ENCODE assay signal across 24 cellular contexts in genomic region chr14:85789506-85789905, GRCh38.
"Had no signal": no experiment of that assay in that cellular context is flagged by ENCODE, and none has a peak within 500 bp of the region (broad histone marks: within the 10 kb centered on the region; RNA-seq: fewer than 3 reads in every experiment).

No MANE protein-coding gene starts in this region.

- DNase-seq: activated CD4-positive, alpha-beta memory T cell treated with anti-CD3 and anti-CD28 coated beads for 36 hours; activated CD4-positive, alpha-beta T cell treated with anti-CD3 and anti-CD28 coated beads, Interleukin-2, amount 10 ng/mL, durations not matched to agents 7 days and 5 days; activated CD4-positive, CD25-positive, alpha-beta regulatory T cell treated with anti-CD3 and anti-CD28 coated beads, Interleukin-2, amount 50 U/mL, for 72 hours; activated CD8-positive, alpha-beta memory T cell treated with anti-CD3 and anti-CD28 coated beads, Interleukin-2, amount 50 U/mL, for 48 hours; activated effector memory CD4-positive, alpha-beta T cell treated with anti-CD3 and anti-CD28 coated beads, Interleukin-2, amount 50 U/mL, for 16 hours; activated naive CD4-positive, alpha-beta T cell treated with Interleukin-2 at 50 U/mL for 16 hours; activated T-cell treated with anti-CD3 and anti-CD28 coated beads, Interleukin-2, amount 50 U/mL, for 1 hour; brain microvascular endothelial cell; cerebellar nuclear complex; MM.1S; NCI-H1105; NCI-H1436 treated with DMSO at 0.1 percent for 48 hours; NCI-H187; NCI-H2081; NCI-H510A treated with DMSO at 0.1 percent for 48 hours; NCI-H69; PC-3; SHP77 treated with DMSO at 0.1 percent for 48 hours; T-helper 9 cell had no signal

- H3K36me3 Mint-ChIP-seq: activated CD4-positive, alpha-beta memory T cell treated with anti-CD3 and anti-CD28 coated beads for 36 hours; activated naive CD4-positive, alpha-beta T cell treated with anti-CD3 and anti-CD28 coated beads, Interleukin-2, amount 50 U/mL, for 72 hours; WTC11 had no signal

- H3K36me3 ChIP-seq: brain microvascular endothelial cell, cardiac muscle cell had no signal

- H3K9me3 Mint-ChIP-seq: activated CD4-positive, alpha-beta memory T cell treated with anti-CD3 and anti-CD28 coated beads for 36 hours; activated CD4-positive, alpha-beta T cell treated with anti-CD3 and anti-CD28 coated beads, Interleukin-2, amount 10 ng/mL, durations not matched to agents 7 days and 5 days; activated naive CD4-positive, alpha-beta T cell treated with anti-CD3 and anti-CD28 coated beads, Interleukin-2, amount 50 U/mL, for 72 hours; WTC11 had no signal

- H3K9ac ChIP-seq: KMS-11 had no signal

- H3K4me2 ChIP-seq: KMS-11 had no signal

- H3K27ac Mint-ChIP-seq: activated CD4-positive, alpha-beta memory T cell treated with anti-CD3 and anti-CD28 coated beads for 36 hours; activated CD4-positive, alpha-beta T cell treated with anti-CD3 and anti-CD28 coated beads, Interleukin-2, amount 10 ng/mL, durations not matched to agents 7 days and 5 days; activated naive CD4-positive, alpha-beta T cell treated with anti-CD3 and anti-CD28 coated beads, Interleukin-2, amount 50 U/mL, for 72 hours; T-helper 1 cell treated with Interleukin-12 subunit alpha and Interleukin-12 subunit beta and Interleukin-4 antibody, amounts not matched to agents 30 μg/mL and 1 μg/mL, for 36 hours; WTC11 had no signal

- H3K27me3 ChIP-seq: brain microvascular endothelial cell, cardiac muscle cell had no signal

- ATAC-seq: PC-3, WTC11 had no signal

- H3K4me3 ChIP-seq: cardiac muscle cell had no signal

- H3K27ac ChIP-seq: brain microvascular endothelial cell, cardiac muscle cell, KMS-11 had no signal

- H3K4me3 Mint-ChIP-seq: activated CD4-positive, alpha-beta memory T cell treated with anti-CD3 and anti-CD28 coated beads for 36 hours; activated CD4-positive, alpha-beta T cell treated with anti-CD3 and anti-CD28 coated beads, Interleukin-2, amount 10 ng/mL, durations not matched to agents 7 days and 5 days; T-helper 1 cell treated with Interleukin-12 subunit alpha and Interleukin-12 subunit beta and Interleukin-4 antibody, amounts not matched to agents 30 μg/mL and 1 μg/mL, for 36 hours; WTC11 had no signal

- H3K27me3 Mint-ChIP-seq: activated CD4-positive, alpha-beta T cell treated with anti-CD3 and anti-CD28 coated beads, Interleukin-2, amount 10 ng/mL, durations not matched to agents 7 days and 5 days had no signal
